8 cellular contexts compared by ENCODE assay signal in the genomic region with DNA sequence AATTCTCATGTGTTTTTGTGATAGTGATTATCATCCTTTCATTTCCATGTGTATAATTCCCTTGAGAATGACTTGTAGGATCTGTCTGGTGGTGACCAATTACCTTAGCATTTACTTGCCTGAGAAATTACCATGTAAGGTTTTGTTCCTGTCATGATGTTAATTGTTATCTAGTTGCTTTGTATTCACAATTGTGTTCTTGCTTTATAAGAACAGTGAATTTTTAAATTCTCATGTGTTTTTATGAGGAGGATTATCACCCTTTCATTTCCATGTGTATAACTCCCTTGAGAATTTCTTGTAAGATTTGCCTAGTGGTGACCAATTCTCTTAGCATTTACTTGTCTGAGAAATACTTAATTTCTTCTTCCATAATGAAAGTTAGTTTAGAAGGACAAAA.
"Had no signal": no experiment of that assay in that cellular context is flagged by ENCODE, and none has a peak within 500 bp of the region (broad histone marks: within the 10 kb centered on the region; RNA-seq: fewer than 3 reads in every experiment).

No MANE protein-coding gene starts in this region.

- H2AFZ ChIP-seq: GM23248 had no signal

- H3K9ac ChIP-seq: GM23248 had no signal

- H3K27ac ChIP-seq: GM23248 had no signal

- DNase-seq: GM23248, GOT3, H9, HCEC 1CT, IMR-90, KG1 had no signal

- FAIRE-seq: HTR-8/SVneo, K562 had no signal

- H3K4me3 ChIP-seq: GM23248, K562 had no signal
